13 cellular contexts compared by ENCODE assay signal in genomic region chr15:98891301-98891700, GRCh38.
"Had no signal": no experiment of that assay in that cellular context is flagged by ENCODE, and none has a peak within 500 bp of the region (broad histone marks: within the 10 kb centered on the region; RNA-seq: fewer than 3 reads in every experiment).

No MANE protein-coding gene starts in this region.

- H3K27ac Mint-ChIP-seq: activated T-helper 1 cell treated with anti-CD3 and anti-CD28 coated beads, Interleukin-12 subunit alpha, Interleukin-12 subunit beta, Interleukin-2, Interleukin-4 antibody, amounts not matched to agents 30 ng/mL and 10 ng/mL and 1 ng/mL, durations not matched to agents 14 hours and 24 hours and 36 hours; immature natural killer cell; natural killer cell; stimulated activated naive CD8-positive, alpha-beta T cell treated with anti-CD3 and anti-CD28 coated beads, Interleukin-15, Interleukin-2, amounts not matched to agents 100 ng/mL and 50 ng/mL, for 24 hours had no signal

- H3K4me3 ChIP-seq: sigmoid colon had no signal

- H3K9me3 ChIP-seq: sigmoid colon had no signal

- H3K27me3 ChIP-seq: sigmoid colon had no signal

- H3K9me3 Mint-ChIP-seq: activated T-helper 1 cell treated with anti-CD3 and anti-CD28 coated beads, Interleukin-12 subunit alpha, Interleukin-12 subunit beta, Interleukin-2, Interleukin-4 antibody, amounts not matched to agents 30 ng/mL and 10 ng/mL and 1 ng/mL, durations not matched to agents 14 hours and 24 hours and 36 hours; immature natural killer cell; natural killer cell; stimulated activated naive CD8-positive, alpha-beta T cell treated with anti-CD3 and anti-CD28 coated beads, Interleukin-15, Interleukin-2, amounts not matched to agents 100 ng/mL and 50 ng/mL, for 24 hours had no signal

- ATAC-seq: natural killer cell had no signal

- H3K36me3 ChIP-seq: sigmoid colon had no signal

- DNase-seq: activated CD4-positive, alpha-beta T cell treated with anti-CD3 and anti-CD28 coated beads for 48 hours; activated naive CD4-positive, alpha-beta T cell; central memory CD4-positive, alpha-beta T cell; cortex of kidney; effector CD8-positive, alpha-beta T cell; immature natural killer cell; mammary epithelial cell; natural killer cell; nucleus accumbens; sigmoid colon; stimulated activated CD4-positive, alpha-beta T cell treated with anti-CD3 and anti-CD28 coated beads, Interleukin-2, amount 100 ng/mL, for 48 hours had no signal

- H3K4me1 Mint-ChIP-seq: immature natural killer cell had no signal

- H3K27me3 Mint-ChIP-seq: stimulated activated naive CD8-positive, alpha-beta T cell treated with anti-CD3 and anti-CD28 coated beads, Interleukin-15, Interleukin-2, amounts not matched to agents 100 ng/mL and 50 ng/mL, for 24 hours had no signal

- H3K4me3 Mint-ChIP-seq: activated T-helper 1 cell treated with anti-CD3 and anti-CD28 coated beads, Interleukin-12 subunit alpha, Interleukin-12 subunit beta, Interleukin-2, Interleukin-4 antibody, amounts not matched to agents 30 ng/mL and 10 ng/mL and 1 ng/mL, durations not matched to agents 14 hours and 24 hours and 36 hours; immature natural killer cell; natural killer cell; stimulated activated naive CD8-positive, alpha-beta T cell treated with anti-CD3 and anti-CD28 coated beads, Interleukin-15, Interleukin-2, amounts not matched to agents 100 ng/mL and 50 ng/mL, for 24 hours had no signal

- H3K36me3 Mint-ChIP-seq: natural killer cell had no signal
